In the genomic region with DNA sequence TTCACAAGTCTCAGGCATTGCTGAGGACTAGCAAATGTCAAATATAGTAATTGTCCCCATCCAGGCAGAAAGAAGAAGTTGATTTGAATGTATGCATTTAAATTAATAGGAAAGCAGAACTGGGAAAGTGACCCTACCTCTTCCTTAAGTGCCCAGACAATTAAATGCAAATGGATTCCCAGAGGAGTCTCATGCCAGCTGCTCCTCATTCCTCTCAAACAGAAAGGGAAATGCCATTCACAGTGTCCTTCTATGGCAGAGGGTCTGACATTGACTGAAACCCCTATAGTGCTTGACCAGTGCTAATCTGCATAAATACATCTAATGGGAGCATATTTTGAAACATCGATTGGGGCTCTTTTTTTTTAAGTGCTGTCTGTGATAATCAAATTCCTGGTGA, we compare ENCODE assay signal across 1 cellular context.
TF ChIP-seq lines count a peak whose summit lies in the region.

No MANE protein-coding gene starts in this region.

TF ChIP-seq in GM23338, 12 proteins besides CTCF, POLR2A, EP300 and RAD21 (continued from another document):
- TF ChIP-seq, protein P1, sequence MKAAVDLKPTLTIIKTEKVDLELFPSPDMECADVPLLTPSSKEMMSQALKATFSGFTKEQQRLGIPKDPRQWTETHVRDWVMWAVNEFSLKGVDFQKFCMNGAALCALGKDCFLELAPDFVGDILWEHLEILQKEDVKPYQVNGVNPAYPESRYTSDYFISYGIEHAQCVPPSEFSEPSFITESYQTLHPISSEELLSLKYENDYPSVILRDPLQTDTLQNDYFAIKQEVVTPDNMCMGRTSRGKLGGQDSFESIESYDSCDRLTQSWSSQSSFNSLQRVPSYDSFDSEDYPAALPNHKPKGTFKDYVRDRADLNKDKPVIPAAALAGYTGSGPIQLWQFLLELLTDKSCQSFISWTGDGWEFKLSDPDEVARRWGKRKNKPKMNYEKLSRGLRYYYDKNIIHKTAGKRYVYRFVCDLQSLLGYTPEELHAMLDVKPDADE (IDR thresholded peaks at IDR 0.05): no peak
- TF ChIP-seq REST (IDR thresholded peaks at IDR 0.05; ENCODE audit: unreplicated experiment): no peak
- no peak for TF ChIP-seq ZNF331 (CRISPR knock-in tag; IDR thresholded peaks at IDR 0.05; ENCODE audit: low read depth)
TF ChIP-seq in GM23338: peak in this region for 0.
